In genomic region chr1:8593292-8593691, GRCh38 we compare ENCODE assay signal across 5 cellular contexts.
A peak's percentile ranks its signal among the peaks of the same experiment; 100 is the strongest.
DNase-seq lines count a peak whose midpoint lies in the region; ATAC-seq, FAIRE-seq and TF ChIP-seq lines count a peak whose summit lies in the region.
"Not testable (repeated sequence)": the region's sequence is repeated elsewhere in the genome, so short reads cannot be mapped to it uniquely, and the experiment has no call there.

No MANE protein-coding gene starts in this region.

- H3K27ac ChIP-seq in HEK293 (ENCODE audit: extremely low read depth, low read depth, low read length); K562 (ENCODE audit: extremely low read depth, low read depth, low read length); HepG2 (ENCODE audit: extremely low read length, insufficient read depth, low read length): not testable (repeated sequence)

- in situ Hi-C loops in K562 (cut with MboI); HepG2 (cut with HindIII; ENCODE audit: extremely low pct_ligation_motif_present, low pct_unique_long_range_greater_than_20kb): not testable (repeated sequence)

- H3K4me1 ChIP-seq in HEK293 (ENCODE audit: control insufficient read depth, insufficient read depth, low read length); K562 (replicated peaks in 1 of 2; ENCODE audit: control insufficient read depth in 2 of 2, insufficient read depth in 2 of 2, low read length in 2 of 2); HepG2 (ENCODE audit: insufficient read depth, low read length): not testable (repeated sequence)

- TF ChIP-seq CTCF in HEK293 (tag by site-specific recombination; IDR thresholded peaks at IDR 0.05); WTC11 (IDR thresholded peaks at IDR 0.05); K562 (IDR thresholded peaks at IDR 0.05 in 2 of 3, conservative IDR thresholded peaks at IDR 0.05 in 1 of 3; ENCODE audit: insufficient read depth in 2 of 3, low read depth in 1 of 3, low read length in 3 of 3); HepG2 (CRISPR knock-in tag; IDR thresholded peaks at IDR 0.05); progenitor cell of endocrine pancreas (IDR thresholded peaks at IDR 0.05; ENCODE audit: unreplicated experiment): not testable (repeated sequence)

- WGBS in K562 (ENCODE audit: insufficient coverage, low coverage, missing lambda C conversion rate): 27% methylated on average over 3 of the region's 3 CpGs
- WGBS in HepG2 (ENCODE audit: low lambda C conversion rate): 90% methylated on average over 3 of the region's 3 CpGs

- peak overlapping the region; percentile 75 for H3K27ac Mint-ChIP-seq in WTC11
- peak overlapping the region; percentile 76 for H3K27ac Mint-ChIP-seq in progenitor cell of endocrine pancreas

- not testable (repeated sequence) for H3K9me3 ChIP-seq in HEK293 (ENCODE audit: control insufficient read depth, insufficient read depth, low read depth, low read length); K562 (replicated peaks; ENCODE audit: control insufficient read depth, insufficient read depth, low read depth, low read length); HepG2 (ENCODE audit: low read length)

- not testable (repeated sequence) for H3K36me3 Mint-ChIP-seq in WTC11
- peaks cover 22% of the 10 kb centered on the region for H3K36me3 Mint-ChIP-seq in progenitor cell of endocrine pancreas (ENCODE audit: insufficient read depth)

- not testable (repeated sequence) for TF ChIP-seq EP300 in K562 (IDR thresholded peaks at IDR 0.05; ENCODE audit: low read length); HepG2 (IDR thresholded peaks at IDR 0.05; ENCODE audit: low read depth in 2 of 2, low read length in 2 of 2); HepG2 (CRISPR knock-in tag; IDR thresholded peaks at IDR 0.05; ENCODE audit: borderline replicate concordance)

- H3K79me2 ChIP-seq in K562 (ENCODE audit: control insufficient read depth, insufficient read depth, low read length): peaks cover 10% of the 10 kb centered on the region; the same call in 1 of the 3 replicates
- peaks cover 86% of the 10 kb centered on the region for H3K79me2 ChIP-seq in HepG2 (ENCODE audit: insufficient read depth, low read length)

- CTCF ChIA-PET in HEK293 (lab: Yijun Ruan, JAX); WTC11 (lab: Charles Lee); K562 (lab: Yijun Ruan, JAX; ENCODE audit: low intra/inter-chr PET ratio); HepG2 (lab: Yijun Ruan, JAX; ENCODE audit: low intra/inter-chr PET ratio, low total read pairs): not testable (repeated sequence)

- H3K4me3 Mint-ChIP-seq in WTC11; progenitor cell of endocrine pancreas (ENCODE audit: low read depth): not testable (repeated sequence)

- intact Hi-C loops in K562 (cut with micrococcal nuclease); HepG2 (cut with micrococcal nuclease; ENCODE audit: unreplicated experiment): not testable (repeated sequence)

- not testable (repeated sequence) for ATAC-seq in WTC11, K562, HepG2

- not testable (repeated sequence) for H3K27me3 ChIP-seq in K562 (ENCODE audit: control insufficient read depth in 2 of 2, insufficient read depth in 2 of 2, low read length in 2 of 2); HepG2 (ENCODE audit: control insufficient read depth in 1 of 2, insufficient read depth in 2 of 2, low read length in 2 of 2)

- H2AFZ ChIP-seq in K562 (ENCODE audit: low read depth, low read length); HepG2 (ENCODE audit: low read length): not testable (repeated sequence)

- not testable (repeated sequence) for DNase-seq in WTC11 (ENCODE audit: low spot score); HepG2 (ENCODE audit: low spot score); progenitor cell of endocrine pancreas (ENCODE audit: low spot score, unreplicated experiment)
- peak in 1 of 4 experiments; percentile 26 for DNase-seq in K562 (ENCODE audit: extremely low read depth in 1 of 4, low spot score in 3 of 4)

- not testable (repeated sequence) for H4K20me1 ChIP-seq in K562 (replicated peaks; ENCODE audit: control insufficient read depth, insufficient read depth, low read length)
- H4K20me1 ChIP-seq in HepG2 (ENCODE audit: insufficient read depth, low read length): peaks cover 36% of the 10 kb centered on the region

- not testable (repeated sequence) for H3K4me3 ChIP-seq in HEK293 (ENCODE audit: low read depth, low read length); K562; HepG2 (replicated peaks in 1 of 3; ENCODE audit: insufficient read depth in 1 of 3, low read depth in 2 of 3, low read length in 3 of 3)

- not testable (repeated sequence) for TF ChIP-seq POLR2A in K562 (conservative IDR thresholded peaks at IDR 0.05); HepG2 (IDR thresholded peaks at IDR 0.05; ENCODE audit: insufficient read depth in 1 of 2, low read depth in 2 of 2, low read length in 2 of 2)

- H3K9ac ChIP-seq in K562 (ENCODE audit: insufficient read depth in 1 of 2, low read depth in 2 of 2, low read length in 2 of 2); HepG2 (ENCODE audit: insufficient read depth, low read depth, low read length): not testable (repeated sequence)

- TF ChIP-seq RAD21 in K562 (CRISPR knock-in tag; conservative IDR thresholded peaks at IDR 0.05 in 1 of 2, IDR thresholded peaks at IDR 0.05 in 1 of 2); HepG2 (CRISPR knock-in tag; IDR thresholded peaks at IDR 0.05): not testable (repeated sequence)

- not testable (repeated sequence) for H3K27me3 Mint-ChIP-seq in WTC11 (ENCODE audit: low read depth); progenitor cell of endocrine pancreas

- H3K9me1 ChIP-seq in K562 (ENCODE audit: control insufficient read depth, insufficient read depth, low read length): not testable (repeated sequence)

- not testable (repeated sequence) for BruUV-seq in K562 (replicated peaks; lab: Mats Ljungman, UMichigan); HepG2 (replicated peaks; lab: Mats Ljungman, UMichigan)

- H3K4me2 ChIP-seq in K562 (ENCODE audit: insufficient read depth, low read length); HepG2 (ENCODE audit: low read depth, low read length): not testable (repeated sequence)

- POLR2A ChIA-PET in HEK293 (lab: Yijun Ruan, JAX); WTC11 (lab: Charles Lee); HepG2 (lab: Yijun Ruan, JAX): not testable (repeated sequence)
- POLR2A ChIA-PET in K562 (lab: Yijun Ruan, JAX): interaction anchor here (0.6 kb wide), 1 partner anchor 88 kb away, joined by 3 read pairs; no protein-coding TSS in a partner anchor

- H3K4me1 Mint-ChIP-seq in WTC11 (peaks cover 60% of the 10 kb centered on the region), progenitor cell of endocrine pancreas (ENCODE audit: low read depth) (peaks cover 57% of the 10 kb centered on the region)

- FAIRE-seq in K562 (lab: Jason Lieb, UNC); HepG2 (lab: Jason Lieb, UNC): not testable (repeated sequence)

- not testable (repeated sequence) for H3K36me3 ChIP-seq in HEK293 (ENCODE audit: control insufficient read depth in 2 of 2, insufficient read depth in 1 of 2, low read length in 2 of 2); K562 (ENCODE audit: control insufficient read depth, insufficient read depth, low read length)
- peaks cover 8 to 33% of the 10 kb centered on the region in 2 experiments for H3K36me3 ChIP-seq in HepG2 (replicated peaks in 1 of 2; ENCODE audit: control insufficient read depth in 1 of 2, insufficient read depth in 2 of 2, low read length in 2 of 2)

- H3K9me3 Mint-ChIP-seq in WTC11; progenitor cell of endocrine pancreas (ENCODE audit: low read depth): not testable (repeated sequence)

TF ChIP-seq in HEK293, 187 proteins besides CTCF, POLR2A, EP300 and RAD21:
- TF ChIP-seq SETDB1 (IDR thresholded peaks at IDR 0.05; ENCODE audit: insufficient read length, low read length): peak; percentile 83
TF ChIP-seq in HEK293: peak in this region for 1; not testable (repeated sequence) for 186.

TF ChIP-seq in K562, 482 proteins besides CTCF, POLR2A, EP300 and RAD21 (continues in another document):
- peak; percentile 46 for TF ChIP-seq ZFP36 (IDR thresholded peaks at IDR 0.05; ENCODE audit: low read depth, low read length, partially characterized antibody)

TF ChIP-seq in HepG2, 621 proteins besides CTCF, POLR2A, EP300 and RAD21:
- TF ChIP-seq ZNF430 (CRISPR knock-in tag; IDR thresholded peaks at IDR 0.05): 0 out of 2 replicates have a peak, but pooled peaks have one; percentile 74
TF ChIP-seq in HepG2: peak in this region for 1; not testable (repeated sequence) for 620.
